1 cellular context compared by ENCODE assay signal in the genomic region with DNA sequence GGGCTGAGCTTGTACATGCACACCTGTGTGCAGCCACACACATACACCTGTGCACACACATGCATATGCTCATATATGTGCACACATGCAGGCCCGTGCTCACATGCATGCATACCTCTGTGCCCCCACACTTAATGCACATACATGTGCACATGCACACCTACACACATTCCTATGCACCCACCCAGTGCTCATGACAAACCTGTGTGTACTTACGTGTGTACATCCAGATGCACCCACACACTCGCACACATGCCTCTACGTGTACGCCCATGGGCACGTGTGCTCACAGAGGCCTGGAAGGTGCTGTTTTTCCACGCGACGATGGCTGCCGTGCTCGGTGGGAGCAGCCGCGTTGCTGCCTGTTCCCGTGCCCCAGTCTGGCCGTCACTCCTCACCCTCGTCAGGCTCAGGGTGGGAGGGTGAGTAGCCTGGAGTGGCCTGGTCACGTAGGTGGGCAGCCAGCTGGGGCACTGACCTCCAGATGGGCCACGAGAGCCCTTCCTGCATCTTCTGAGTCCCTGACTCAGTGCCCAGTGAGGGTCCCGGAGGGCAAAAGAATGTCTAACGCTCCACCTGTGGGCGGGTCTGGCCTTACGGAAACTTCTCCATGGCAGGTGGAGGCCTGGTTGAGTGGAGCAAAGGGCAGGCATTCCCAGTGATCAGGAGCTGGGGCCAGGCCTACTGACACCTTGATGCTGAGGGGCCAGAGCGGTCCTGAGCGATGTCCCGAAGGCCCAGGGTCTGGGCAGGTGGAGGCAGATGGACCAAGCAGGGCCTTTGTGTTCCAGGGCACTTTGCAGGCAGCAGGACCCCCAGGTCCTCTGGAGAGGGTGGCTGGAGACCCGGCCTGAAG.
TF ChIP-seq lines count a peak whose summit lies in the region.

No MANE protein-coding gene starts in this region.

TF ChIP-seq in HepG2, 621 proteins besides CTCF, POLR2A, EP300 and RAD21 (continued from another document):
- TF ChIP-seq, protein P1, sequence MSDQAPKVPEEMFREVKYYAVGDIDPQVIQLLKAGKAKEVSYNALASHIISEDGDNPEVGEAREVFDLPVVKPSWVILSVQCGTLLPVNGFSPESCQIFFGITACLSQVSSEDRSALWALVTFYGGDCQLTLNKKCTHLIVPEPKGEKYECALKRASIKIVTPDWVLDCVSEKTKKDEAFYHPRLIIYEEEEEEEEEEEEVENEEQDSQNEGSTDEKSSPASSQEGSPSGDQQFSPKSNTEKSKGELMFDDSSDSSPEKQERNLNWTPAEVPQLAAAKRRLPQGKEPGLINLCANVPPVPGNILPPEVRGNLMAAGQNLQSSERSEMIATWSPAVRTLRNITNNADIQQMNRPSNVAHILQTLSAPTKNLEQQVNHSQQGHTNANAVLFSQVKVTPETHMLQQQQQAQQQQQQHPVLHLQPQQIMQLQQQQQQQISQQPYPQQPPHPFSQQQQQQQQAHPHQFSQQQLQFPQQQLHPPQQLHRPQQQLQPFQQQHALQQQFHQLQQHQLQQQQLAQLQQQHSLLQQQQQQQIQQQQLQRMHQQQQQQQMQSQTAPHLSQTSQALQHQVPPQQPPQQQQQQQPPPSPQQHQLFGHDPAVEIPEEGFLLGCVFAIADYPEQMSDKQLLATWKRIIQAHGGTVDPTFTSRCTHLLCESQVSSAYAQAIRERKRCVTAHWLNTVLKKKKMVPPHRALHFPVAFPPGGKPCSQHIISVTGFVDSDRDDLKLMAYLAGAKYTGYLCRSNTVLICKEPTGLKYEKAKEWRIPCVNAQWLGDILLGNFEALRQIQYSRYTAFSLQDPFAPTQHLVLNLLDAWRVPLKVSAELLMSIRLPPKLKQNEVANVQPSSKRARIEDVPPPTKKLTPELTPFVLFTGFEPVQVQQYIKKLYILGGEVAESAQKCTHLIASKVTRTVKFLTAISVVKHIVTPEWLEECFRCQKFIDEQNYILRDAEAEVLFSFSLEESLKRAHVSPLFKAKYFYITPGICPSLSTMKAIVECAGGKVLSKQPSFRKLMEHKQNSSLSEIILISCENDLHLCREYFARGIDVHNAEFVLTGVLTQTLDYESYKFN (CRISPR knock-in tag; conservative IDR thresholded peaks at IDR 0.05), result no peak
- TF ChIP-seq ZNF768 (CRISPR knock-in tag; IDR thresholded peaks at IDR 0.05) (0 out of 2 replicates have a peak, but pooled peaks have one; percentile 10), ZNF781 (CRISPR knock-in tag; IDR thresholded peaks at IDR 0.05; ENCODE audit: borderline replicate concordance, not compliant biosample characterization) (no peak), HOXA3 (CRISPR knock-in tag; IDR thresholded peaks at IDR 0.05) (no peak), GFI1 (CRISPR knock-in tag; IDR thresholded peaks at IDR 0.05; ENCODE audit: borderline replicate concordance) (no peak), HES4 (CRISPR knock-in tag; IDR thresholded peaks at IDR 0.05; ENCODE audit: borderline replicate concordance) (0 out of 2 replicates have a peak, but pooled peaks have one; percentile 33), ATF7 (IDR thresholded peaks at IDR 0.05) (no peak), ATF7 (CRISPR knock-in tag; IDR thresholded peaks at IDR 0.05) (peak; percentile 17; the same call in 1 of the 2 replicates), DR1 (CRISPR knock-in tag; IDR thresholded peaks at IDR 0.05) (peak; percentile 8; the same call in 1 of the 2 replicates), MATR3 (CRISPR knock-in tag; IDR thresholded peaks at IDR 0.05) (0 out of 2 replicates have a peak, but pooled peaks have one; percentile 44), RBAK (CRISPR knock-in tag; IDR thresholded peaks at IDR 0.05) (no peak), ZNF644 (CRISPR knock-in tag; IDR thresholded peaks at IDR 0.05; ENCODE audit: low read depth) (no peak)
- TF ChIP-seq, protein P2, sequence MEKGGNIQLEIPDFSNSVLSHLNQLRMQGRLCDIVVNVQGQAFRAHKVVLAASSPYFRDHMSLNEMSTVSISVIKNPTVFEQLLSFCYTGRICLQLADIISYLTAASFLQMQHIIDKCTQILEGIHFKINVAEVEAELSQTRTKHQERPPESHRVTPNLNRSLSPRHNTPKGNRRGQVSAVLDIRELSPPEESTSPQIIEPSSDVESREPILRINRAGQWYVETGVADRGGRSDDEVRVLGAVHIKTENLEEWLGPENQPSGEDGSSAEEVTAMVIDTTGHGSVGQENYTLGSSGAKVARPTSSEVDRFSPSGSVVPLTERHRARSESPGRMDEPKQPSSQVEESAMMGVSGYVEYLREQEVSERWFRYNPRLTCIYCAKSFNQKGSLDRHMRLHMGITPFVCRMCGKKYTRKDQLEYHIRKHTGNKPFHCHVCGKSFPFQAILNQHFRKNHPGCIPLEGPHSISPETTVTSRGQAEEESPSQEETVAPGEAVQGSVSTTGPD (CRISPR knock-in tag; IDR thresholded peaks at IDR 0.05), result no peak
- TF ChIP-seq, protein P3, sequence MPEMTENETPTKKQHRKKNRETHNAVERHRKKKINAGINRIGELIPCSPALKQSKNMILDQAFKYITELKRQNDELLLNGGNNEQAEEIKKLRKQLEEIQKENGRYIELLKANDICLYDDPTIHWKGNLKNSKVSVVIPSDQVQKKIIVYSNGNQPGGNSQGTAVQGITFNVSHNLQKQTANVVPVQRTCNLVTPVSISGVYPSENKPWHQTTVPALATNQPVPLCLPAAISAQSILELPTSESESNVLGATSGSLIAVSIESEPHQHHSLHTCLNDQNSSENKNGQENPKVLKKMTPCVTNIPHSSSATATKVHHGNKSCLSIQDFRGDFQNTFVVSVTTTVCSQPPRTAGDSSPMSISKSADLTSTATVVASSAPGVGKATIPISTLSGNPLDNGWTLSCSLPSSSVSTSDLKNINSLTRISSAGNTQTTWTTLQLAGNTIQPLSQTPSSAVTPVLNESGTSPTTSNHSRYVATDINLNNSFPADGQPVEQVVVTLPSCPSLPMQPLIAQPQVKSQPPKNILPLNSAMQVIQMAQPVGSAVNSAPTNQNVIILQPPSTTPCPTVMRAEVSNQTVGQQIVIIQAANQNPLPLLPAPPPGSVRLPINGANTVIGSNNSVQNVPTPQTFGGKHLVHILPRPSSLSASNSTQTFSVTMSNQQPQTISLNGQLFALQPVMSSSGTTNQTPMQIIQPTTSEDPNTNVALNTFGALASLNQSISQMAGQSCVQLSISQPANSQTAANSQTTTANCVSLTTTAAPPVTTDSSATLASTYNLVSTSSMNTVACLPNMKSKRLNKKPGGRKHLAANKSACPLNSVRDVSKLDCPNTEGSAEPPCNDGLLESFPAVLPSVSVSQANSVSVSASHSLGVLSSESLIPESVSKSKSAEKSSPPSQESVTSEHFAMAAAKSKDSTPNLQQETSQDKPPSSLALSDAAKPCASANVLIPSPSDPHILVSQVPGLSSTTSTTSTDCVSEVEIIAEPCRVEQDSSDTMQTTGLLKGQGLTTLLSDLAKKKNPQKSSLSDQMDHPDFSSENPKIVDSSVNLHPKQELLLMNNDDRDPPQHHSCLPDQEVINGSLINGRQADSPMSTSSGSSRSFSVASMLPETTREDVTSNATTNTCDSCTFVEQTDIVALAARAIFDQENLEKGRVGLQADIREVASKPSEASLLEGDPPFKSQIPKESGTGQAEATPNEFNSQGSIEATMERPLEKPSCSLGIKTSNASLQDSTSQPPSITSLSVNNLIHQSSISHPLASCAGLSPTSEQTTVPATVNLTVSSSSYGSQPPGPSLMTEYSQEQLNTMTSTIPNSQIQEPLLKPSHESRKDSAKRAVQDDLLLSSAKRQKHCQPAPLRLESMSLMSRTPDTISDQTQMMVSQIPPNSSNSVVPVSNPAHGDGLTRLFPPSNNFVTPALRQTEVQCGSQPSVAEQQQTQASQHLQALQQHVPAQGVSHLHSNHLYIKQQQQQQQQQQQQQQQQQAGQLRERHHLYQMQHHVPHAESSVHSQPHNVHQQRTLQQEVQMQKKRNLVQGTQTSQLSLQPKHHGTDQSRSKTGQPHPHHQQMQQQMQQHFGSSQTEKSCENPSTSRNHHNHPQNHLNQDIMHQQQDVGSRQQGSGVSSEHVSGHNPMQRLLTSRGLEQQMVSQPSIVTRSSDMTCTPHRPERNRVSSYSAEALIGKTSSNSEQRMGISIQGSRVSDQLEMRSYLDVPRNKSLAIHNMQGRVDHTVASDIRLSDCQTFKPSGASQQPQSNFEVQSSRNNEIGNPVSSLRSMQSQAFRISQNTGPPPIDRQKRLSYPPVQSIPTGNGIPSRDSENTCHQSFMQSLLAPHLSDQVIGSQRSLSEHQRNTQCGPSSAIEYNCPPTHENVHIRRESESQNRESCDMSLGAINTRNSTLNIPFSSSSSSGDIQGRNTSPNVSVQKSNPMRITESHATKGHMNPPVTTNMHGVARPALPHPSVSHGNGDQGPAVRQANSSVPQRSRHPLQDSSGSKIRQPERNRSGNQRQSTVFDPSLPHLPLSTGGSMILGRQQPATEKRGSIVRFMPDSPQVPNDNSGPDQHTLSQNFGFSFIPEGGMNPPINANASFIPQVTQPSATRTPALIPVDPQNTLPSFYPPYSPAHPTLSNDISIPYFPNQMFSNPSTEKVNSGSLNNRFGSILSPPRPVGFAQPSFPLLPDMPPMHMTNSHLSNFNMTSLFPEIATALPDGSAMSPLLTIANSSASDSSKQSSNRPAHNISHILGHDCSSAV (CRISPR knock-in tag; IDR thresholded peaks at IDR 0.05; ENCODE audit: borderline replicate concordance), result no peak
